In genomic region chr2:199704358-199705238, GRCh38 we compare ENCODE assay signal across 8 cellular contexts.
A peak's percentile ranks its signal among the peaks of the same experiment; 100 is the strongest.
DNase-seq lines count a peak whose midpoint lies in the region; FAIRE-seq and TF ChIP-seq lines count a peak whose summit lies in the region.

No MANE protein-coding gene starts in this region.

- peak; percentile 75 for FAIRE-seq in HTR-8/SVneo (lab: Jason Lieb, UNC)

- no peaks in the 10 kb centered on the region for H3K4me1 Mint-ChIP-seq in osteocyte (ENCODE audit: unreplicated experiment)

- peaks cover 18% of the 10 kb centered on the region for H3K27me3 Mint-ChIP-seq in osteocyte (ENCODE audit: unreplicated experiment)

- no peak overlapping the region for H3K4me3 Mint-ChIP-seq in osteocyte (ENCODE audit: unreplicated experiment)

- TF ChIP-seq CTCF in epithelial cell of proximal tubule (conservative IDR thresholded peaks at IDR 0.05; ENCODE audit: low read depth, low read length) (peak; percentile 87), osteocyte (IDR thresholded peaks at IDR 0.05) (peak; percentile 54)

- H3K9me3 Mint-ChIP-seq in osteocyte (ENCODE audit: unreplicated experiment), result peaks cover 15% of the 10 kb centered on the region

- in situ Hi-C loops in ACHN (cut with HindIII; ENCODE audit: low pct_ligation_motif_present, low pct_unique_long_range_greater_than_20kb, low sequenced_read_pairs), result no loop called here

- no peaks in the 10 kb centered on the region for H3K36me3 Mint-ChIP-seq in osteocyte (ENCODE audit: unreplicated experiment)

- H3K27ac Mint-ChIP-seq in osteocyte (ENCODE audit: unreplicated experiment), result no peak overlapping the region

- DNase-seq in ACHN (peak; percentile 48), Daoy (ENCODE audit: low read depth) (peak; percentile 34), HTR-8/SVneo (ENCODE audit: insufficient read length, low spot score) (peak; percentile 48), RPMI8226 (peak; percentile 45), epithelial cell of proximal tubule (ENCODE audit: low read depth) (no peak), osteocyte (ENCODE audit: extremely low spot score, unreplicated experiment) (no peak), retina (no peak), NCI-H2196 (lab: John Stamatoyannopoulos, UW; ENCODE audit: unreplicated experiment) (no peak)

- H3K4me3 ChIP-seq in epithelial cell of proximal tubule (ENCODE audit: low read depth, low read length), result no peak overlapping the region

Comparison
In these comparisons a context has a peak if more than half of its experiments do, and no peak if none do; other contexts are left out.
1. DNase-seq: peak in ACHN (single experiment), Daoy (single experiment), HTR-8/SVneo (single experiment) and RPMI8226 (single experiment); none in epithelial cell of proximal tubule (single experiment), osteocyte (single experiment), retina (single experiment) and NCI-H2196 (single experiment).